1 cellular context compared by ENCODE assay signal in genomic region chr12:644293-644639, GRCh38.
TF ChIP-seq lines count a peak whose summit lies in the region.

No MANE protein-coding gene starts in this region.

TF ChIP-seq in HepG2, 621 proteins besides CTCF, POLR2A, EP300 and RAD21:
- no peak for TF ChIP-seq ZNF20 (CRISPR knock-in tag; IDR thresholded peaks at IDR 0.05)
- 0 out of 2 replicates have a peak, but pooled peaks have one; percentile 37 for TF ChIP-seq ZNF501 (CRISPR knock-in tag; IDR thresholded peaks at IDR 0.05)
- no peak for TF ChIP-seq MAZ (IDR thresholded peaks at IDR 0.05; ENCODE audit: borderline replicate concordance, low read depth, low read length)
- TF ChIP-seq MAZ (CRISPR knock-in tag; IDR thresholded peaks at IDR 0.05; ENCODE audit: low read depth): no peak
- peak; percentile 79 for TF ChIP-seq ZNF629 (CRISPR knock-in tag; conservative IDR thresholded peaks at IDR 0.05)
